In the genomic region with DNA sequence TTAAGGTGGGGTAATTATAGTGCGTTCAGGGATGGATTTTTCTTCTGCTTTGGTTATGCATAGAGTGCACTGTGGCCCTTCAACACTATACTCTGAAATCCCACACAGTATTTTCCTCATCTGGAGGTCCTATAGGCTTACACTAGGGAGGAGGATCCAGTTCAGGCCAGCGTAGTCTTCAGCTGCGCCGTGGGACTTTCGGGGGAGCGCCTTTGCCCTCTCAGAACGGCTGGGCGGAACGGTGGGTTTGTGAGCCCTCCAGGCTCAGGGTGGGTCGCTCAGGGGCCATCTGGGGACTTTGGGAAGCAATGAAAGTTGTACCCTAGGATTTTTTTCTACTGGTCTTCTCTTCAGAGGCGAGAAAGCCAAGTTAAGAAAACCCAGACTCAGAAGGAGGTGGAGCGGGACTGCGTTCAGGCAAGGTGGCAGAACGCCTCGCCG, we compare ENCODE assay signal across 8 cellular contexts. TPM values are rescaled to one million over a fixed set of nuclear protein-coding genes. Genes with fewer than 3 reads are reported as not detected.
A peak's percentile ranks its signal among the peaks of the same experiment; 100 is the strongest.
DNase-seq lines count a peak whose midpoint lies in the region; ATAC-seq and TF ChIP-seq lines count a peak whose summit lies in the region.

No MANE protein-coding gene starts in this region.

- H2BK15ac ChIP-seq in H9 (ENCODE audit: low read depth, low read length) = no peak overlapping the region

- H3K27me3 ChIP-seq in H9 (ENCODE audit: insufficient read depth, low read length) (no peaks in the 10 kb centered on the region), foreskin keratinocyte (no peaks in the 10 kb centered on the region), parathyroid adenoma (ENCODE audit: control insufficient read depth, insufficient read depth, low read length) (no peaks in the 10 kb centered on the region)

- no peaks in the 10 kb centered on the region for H3K9me3 Mint-ChIP-seq in activated T-cell treated with anti-CD3 and anti-CD28 coated beads, Interleukin-2, amount 50 U/mL, for 72 hours
- no peaks in the 10 kb centered on the region for H3K9me3 Mint-ChIP-seq in H9
- no peaks in the 10 kb centered on the region for H3K9me3 Mint-ChIP-seq in WTC11

- H4K20me1 ChIP-seq in H9 (ENCODE audit: control insufficient read depth, insufficient read depth, insufficient read length) = no peaks in the 10 kb centered on the region

- H4K8ac ChIP-seq in H9 (replicated peaks; ENCODE audit: insufficient read length, low read depth, low read length) = no peak overlapping the region

- no peak overlapping the region for H2BK20ac ChIP-seq in H9 (ENCODE audit: low read depth, low read length, poor library complexity, severe bottlenecking)

- no peak for DNase-seq in activated T-cell treated with anti-CD3 and anti-CD28 coated beads, Interleukin-2, amount 50 U/mL, for 72 hours
- no peak for DNase-seq in activated T-cell treated with anti-CD3 and anti-CD28 coated beads for 4 hours
- no peak for DNase-seq in H9
- DNase-seq in LoVo (ENCODE audit: low spot score) = peak; percentile 72
- peak; percentile 60 for DNase-seq in WTC11 (ENCODE audit: low spot score)
- no peak for DNase-seq in foreskin keratinocyte
- no peak for DNase-seq in cerebellum (ENCODE audit: low spot score)

- no peak overlapping the region for H4K5ac ChIP-seq in H9 (ENCODE audit: insufficient read length, low read depth, low read length)

- H3K9ac ChIP-seq in H9 (ENCODE audit: extremely low read depth, insufficient read length, low read length) (peak overlapping the region; percentile 97), parathyroid adenoma (peak overlapping the region; percentile 79)

- H3K9me3 ChIP-seq in H9 (ENCODE audit: control insufficient read depth, low read depth, low read length) (no peaks in the 10 kb centered on the region), parathyroid adenoma (ENCODE audit: control insufficient read depth, low read length) (no peaks in the 10 kb centered on the region)

- peak overlapping the region; percentile 97 for H3K14ac ChIP-seq in H9 (ENCODE audit: insufficient read depth, low read length)

- no peak overlapping the region for H3T11ph ChIP-seq in H9 (ENCODE audit: low read length)

- WGBS in H9 (ENCODE audit: extremely low coverage, insufficient read length, low lambda C conversion rate) = no CpG with 5 or more reads among the region's 16 CpGs

- no peaks in the 10 kb centered on the region for H3K36me3 ChIP-seq in parathyroid adenoma (ENCODE audit: control insufficient read depth, insufficient read depth, low read length)

- no peak overlapping the region for H2BK120ac ChIP-seq in H9 (ENCODE audit: low read depth, low read length, poor library complexity, severe bottlenecking)

- no peak overlapping the region for H3K56ac ChIP-seq in H9 (ENCODE audit: insufficient read length, low read depth, low read length)

- no peak overlapping the region for H4K91ac ChIP-seq in H9 (ENCODE audit: insufficient read length, low read depth, low read length)

- H3K23me2 ChIP-seq in H9 (ENCODE audit: insufficient read length, low read depth, low read length, poor library complexity, severe bottlenecking) = peaks cover 6% of the 10 kb centered on the region

- H3K27ac ChIP-seq in H9 (ENCODE audit: insufficient read length, low read depth, low read length) (peak overlapping the region; percentile 86), foreskin keratinocyte (peak overlapping the region; percentile 84), parathyroid adenoma (peak overlapping the region; percentile 90)

- no peak overlapping the region; the same call in 1 of the 2 replicates for H3K4ac ChIP-seq in H9 (ENCODE audit: low read depth, low read length)

- H2BK12ac ChIP-seq in H9 (ENCODE audit: insufficient read length, low read depth, low read length) = no peak overlapping the region

- H3K23ac ChIP-seq in H9 (ENCODE audit: insufficient read length, low read depth, low read length) = no peak overlapping the region

- H3K4me1 Mint-ChIP-seq in activated T-cell treated with anti-CD3 and anti-CD28 coated beads, Interleukin-2, amount 50 U/mL, for 72 hours (ENCODE audit: low read depth) = peaks cover 33% of the 10 kb centered on the region
- peaks cover 13 to 22% of the 10 kb centered on the region in 2 experiments for H3K4me1 Mint-ChIP-seq in H9
- peaks cover 17% of the 10 kb centered on the region for H3K4me1 Mint-ChIP-seq in WTC11

- no peaks in the 10 kb centered on the region; the same call in 1 of the 2 replicates for H3K79me2 ChIP-seq in H9 (ENCODE audit: insufficient read depth, low read length)
- peaks cover 18% of the 10 kb centered on the region for H3K79me2 ChIP-seq in parathyroid adenoma

- no peak; the same call in 2 of the 3 replicates for TF ChIP-seq CTCF in H9 (conservative IDR thresholded peaks at IDR 0.05)
- no peak for TF ChIP-seq CTCF in WTC11 (IDR thresholded peaks at IDR 0.05)
- TF ChIP-seq CTCF in foreskin keratinocyte (conservative IDR thresholded peaks at IDR 0.05) = no peak
- TF ChIP-seq CTCF in parathyroid adenoma (IDR thresholded peaks at IDR 0.05) = no peak

- H3K4me2 ChIP-seq in H9 (ENCODE audit: insufficient read depth, insufficient read length, low read length) (peak overlapping the region; percentile 86), parathyroid adenoma (ENCODE audit: low read length) (peak overlapping the region; percentile 98)

- H3K27me3 Mint-ChIP-seq in activated T-cell treated with anti-CD3 and anti-CD28 coated beads, Interleukin-2, amount 50 U/mL, for 72 hours (ENCODE audit: low read depth) = no peaks in the 10 kb centered on the region
- H3K27me3 Mint-ChIP-seq in H9 (ENCODE audit: low read depth) (no peaks in the 10 kb centered on the region), WTC11 (ENCODE audit: low read depth) (no peaks in the 10 kb centered on the region)

- peak overlapping the region; percentile 91 to 95 for H3K4me3 Mint-ChIP-seq in activated T-cell treated with anti-CD3 and anti-CD28 coated beads, Interleukin-2, amount 50 U/mL, for 72 hours
- peak overlapping the region; percentile 89 to 90 for H3K4me3 Mint-ChIP-seq in H9
- H3K4me3 Mint-ChIP-seq in WTC11 = peak overlapping the region; percentile 89

- peak; percentile 39 to 41 for ATAC-seq in activated T-cell treated with anti-CD3 and anti-CD28 coated beads, Interleukin-2, amount 50 U/mL, for 72 hours (replicated peaks in 1 of 2)
- ATAC-seq in WTC11 (peak; percentile 50), foreskin keratinocyte (peak; percentile 55)

- peak overlapping the region; percentile 91 for H3K27ac Mint-ChIP-seq in activated T-cell treated with anti-CD3 and anti-CD28 coated beads, Interleukin-2, amount 50 U/mL, for 72 hours
- peak overlapping the region; percentile 99 for H3K27ac Mint-ChIP-seq in H9
- peak overlapping the region; percentile 98 for H3K27ac Mint-ChIP-seq in WTC11

- POLR2A ChIA-PET in WTC11 (lab: Charles Lee) = no interaction called here

- H2AFZ ChIP-seq in H9 (ENCODE audit: low read length) (no peak overlapping the region), parathyroid adenoma (peak overlapping the region; percentile 85)

- H3K4me1 ChIP-seq in H9 (ENCODE audit: insufficient read depth, low read length) = no peaks in the 10 kb centered on the region
- H3K4me1 ChIP-seq in foreskin keratinocyte = no peaks in the 10 kb centered on the region
- peaks cover 7% of the 10 kb centered on the region for H3K4me1 ChIP-seq in parathyroid adenoma

- CTCF ChIA-PET in WTC11 (lab: Charles Lee) = no interaction called here

- H2BK5ac ChIP-seq in H9 (ENCODE audit: insufficient read length, low read length) = no peak overlapping the region

- peak overlapping the region; percentile 99 for H3K18ac ChIP-seq in H9 (ENCODE audit: insufficient read length, low read depth, low read length)

- no peak overlapping the region for H2AK5ac ChIP-seq in H9 (ENCODE audit: insufficient read length, low read length)

- peak overlapping the region; percentile 93 for H3K4me3 ChIP-seq in parathyroid adenoma (ENCODE audit: low read depth, low read length)

- peaks cover 0 to 2% of the 10 kb centered on the region in 2 donors for H3K36me3 Mint-ChIP-seq in activated T-cell treated with anti-CD3 and anti-CD28 coated beads, Interleukin-2, amount 50 U/mL, for 72 hours (ENCODE audit: insufficient read depth in 2 of 2)
- H3K36me3 Mint-ChIP-seq in H9 (ENCODE audit: insufficient read depth in 1 of 3, low read depth in 3 of 3) (no peaks in the 10 kb centered on the region), WTC11 (no peaks in the 10 kb centered on the region)

- H3K79me1 ChIP-seq in H9 (ENCODE audit: insufficient read depth, low read depth, low read length, poor library complexity, severe bottlenecking) = no peaks in the 10 kb centered on the region

TF ChIP-seq in WTC11, 78 proteins besides CTCF, POLR2A, EP300 and RAD21 (continues in another document):
- TF ChIP-seq NR3C1 (CRISPR knock-in tag; conservative IDR thresholded peaks at IDR 0.05; ENCODE audit: low read depth) (no peak), CBFB (CRISPR knock-in tag; IDR thresholded peaks at IDR 0.05; ENCODE audit: low read depth) (no peak), IRF2 (CRISPR knock-in tag; IDR thresholded peaks at IDR 0.05; ENCODE audit: borderline replicate concordance, low read depth) (no peak), USF2 (CRISPR knock-in tag; IDR thresholded peaks at IDR 0.05) (no peak)

RNA-seq across cellular contexts. Expression of gene VPS26A, which starts 0.7 kb away (rescaled TPM):
- total RNA-seq in activated T-cell treated with anti-CD3 and anti-CD28 coated beads, Interleukin-2, amount 50 U/mL, for 72 hours = 10 to 100 TPM; 39.0 to 39.1 TPM
- total RNA-seq in H9 (2021) (41.8 and 43.8 TPM in 2 replicates), WTC11 (2021) (34.2 to 39.4 TPM (median 37.4 TPM) in 3 replicates), foreskin keratinocyte (50.2 and 51.0 TPM in 2 replicates), cerebellum (28.9 TPM)
- polyA plus RNA-seq in foreskin keratinocyte = 30.8 and 37.9 TPM in 2 replicates

RNA-seq across cellular contexts. Expression of gene SRGN, which starts 35.4 kb away (rescaled TPM):
- 100 to 1,000 TPM; 439 to 902 TPM for total RNA-seq in activated T-cell treated with anti-CD3 and anti-CD28 coated beads, Interleukin-2, amount 50 U/mL, for 72 hours
- total RNA-seq in H9 (2021) (not detected in 2 replicates), WTC11 (2021) (1.2 to 1.4 TPM (median 1.3 TPM) in 3 replicates), foreskin keratinocyte (0.10 and 0.11 TPM in 2 replicates), cerebellum (12.3 TPM)
- polyA plus RNA-seq in foreskin keratinocyte = 0.10 and 0.13 TPM in 2 replicates

RNA-seq across cellular contexts. Expression of gene SUPV3L1, which starts 56.7 kb away (rescaled TPM):
- 10 to 100 TPM; 65.2 to 67.5 TPM for total RNA-seq in activated T-cell treated with anti-CD3 and anti-CD28 coated beads, Interleukin-2, amount 50 U/mL, for 72 hours
- total RNA-seq in H9 (2021) (54.3 and 57.3 TPM in 2 replicates), WTC11 (2021) (41.2 to 43.7 TPM (median 43.0 TPM) in 3 replicates), foreskin keratinocyte (31.6 and 35.6 TPM in 2 replicates), cerebellum (27.7 TPM)
- polyA plus RNA-seq in foreskin keratinocyte = 31.4 and 36.2 TPM in 2 replicates

Comparison
In these comparisons a context has a peak if more than half of its experiments do, and no peak if none do; other contexts are left out.
1. DNase-seq: peak in LoVo (single experiment) and WTC11 (single experiment); none in activated T-cell treated with anti-CD3 and anti-CD28 coated beads, Interleukin-2, amount 50 U/mL, for 72 hours (0 of 2), activated T-cell treated with anti-CD3 and anti-CD28 coated beads for 4 hours (single experiment), H9 (single experiment), foreskin keratinocyte (0 of 2) and cerebellum (single experiment).
2. RNA of gene SRGN, which starts 35.4 kb away (total RNA-seq): 439 to 902 TPM in activated T-cell treated with anti-CD3 and anti-CD28 coated beads, Interleukin-2, amount 50 U/mL, for 72 hours; 12.3 TPM in cerebellum (single experiment), 1.2 to 1.4 TPM in WTC11, 0.10 to 0.11 TPM in foreskin keratinocyte and not detected in H9; every median in the first group is over 10 times any median in the second.
3. Peak in every context shown above with its lines, with median percentiles within 50 percentile points of each other: ATAC-seq, H3K27ac Mint-ChIP-seq, H3K4me3 Mint-ChIP-seq and H3K27ac ChIP-seq.